8 cellular contexts compared by ENCODE assay signal in the genomic region with DNA sequence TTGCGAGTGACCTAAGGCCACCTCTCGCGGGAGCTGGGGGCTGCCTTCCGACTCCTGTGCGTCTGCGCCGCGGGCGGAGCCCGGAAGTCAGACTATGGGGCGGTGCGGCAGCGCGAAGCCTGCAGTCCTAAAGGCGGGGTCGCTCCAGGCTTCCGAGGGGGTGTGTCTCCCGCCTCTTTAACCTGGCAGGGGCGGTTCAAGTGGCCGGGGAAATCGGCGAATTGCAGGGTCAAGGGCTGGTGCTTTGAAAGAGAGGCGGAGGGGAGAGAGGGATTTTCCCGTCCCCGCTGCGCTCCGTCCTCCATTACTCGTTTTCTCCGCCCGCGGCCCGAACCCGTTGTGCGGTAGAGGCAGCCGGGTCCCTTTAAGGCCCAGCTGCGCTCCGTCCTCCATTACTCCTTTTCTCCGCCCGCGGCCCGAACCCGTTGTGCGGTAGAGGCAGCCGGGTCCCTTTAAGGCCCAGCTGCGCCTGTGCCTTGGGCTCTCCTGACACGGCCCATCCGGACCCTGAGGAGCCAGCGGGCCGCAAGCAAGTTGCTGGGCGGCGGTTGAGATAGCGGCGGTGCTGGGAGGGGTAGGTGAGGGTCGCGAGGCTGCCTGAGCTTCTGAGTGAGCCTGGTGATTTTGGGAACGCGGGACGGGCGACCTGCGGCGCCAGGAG. TPM values are rescaled to one million over a fixed set of nuclear protein-coding genes. Genes with fewer than 3 reads are reported as not detected.
DNase-seq lines count a peak whose midpoint lies in the region; ATAC-seq, FAIRE-seq and TF ChIP-seq lines count a peak whose summit lies in the region.
"Not testable (repeated sequence)": the region's sequence is repeated elsewhere in the genome, so short reads cannot be mapped to it uniquely, and the experiment has no call there.

A gene with protein sequence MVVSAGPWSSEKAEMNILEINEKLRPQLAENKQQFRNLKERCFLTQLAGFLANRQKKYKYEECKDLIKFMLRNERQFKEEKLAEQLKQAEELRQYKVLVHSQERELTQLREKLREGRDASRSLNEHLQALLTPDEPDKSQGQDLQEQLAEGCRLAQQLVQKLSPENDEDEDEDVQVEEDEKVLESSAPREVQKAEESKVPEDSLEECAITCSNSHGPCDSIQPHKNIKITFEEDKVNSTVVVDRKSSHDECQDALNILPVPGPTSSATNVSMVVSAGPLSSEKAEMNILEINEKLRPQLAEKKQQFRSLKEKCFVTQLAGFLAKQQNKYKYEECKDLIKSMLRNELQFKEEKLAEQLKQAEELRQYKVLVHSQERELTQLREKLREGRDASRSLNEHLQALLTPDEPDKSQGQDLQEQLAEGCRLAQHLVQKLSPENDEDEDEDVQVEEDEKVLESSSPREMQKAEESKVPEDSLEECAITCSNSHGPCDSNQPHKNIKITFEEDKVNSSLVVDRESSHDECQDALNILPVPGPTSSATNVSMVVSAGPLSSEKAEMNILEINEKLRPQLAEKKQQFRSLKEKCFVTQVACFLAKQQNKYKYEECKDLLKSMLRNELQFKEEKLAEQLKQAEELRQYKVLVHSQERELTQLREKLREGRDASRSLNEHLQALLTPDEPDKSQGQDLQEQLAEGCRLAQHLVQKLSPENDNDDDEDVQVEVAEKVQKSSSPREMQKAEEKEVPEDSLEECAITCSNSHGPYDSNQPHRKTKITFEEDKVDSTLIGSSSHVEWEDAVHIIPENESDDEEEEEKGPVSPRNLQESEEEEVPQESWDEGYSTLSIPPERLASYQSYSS (N-terminal part only) (plus strand): TSS at position 83 of the 661 bp plus-strand sequence. CDS start 21,820 bp downstream, outside the sequence.

- peak within 1 kb of the TSS; percentile 64 for H3K27ac ChIP-seq in keratinocyte (ENCODE audit: control insufficient read depth, insufficient read depth, low read length)

- not testable (repeated sequence) for H3K36me3 ChIP-seq in keratinocyte (ENCODE audit: control insufficient read depth in 2 of 2, extremely low read depth in 1 of 2, insufficient read depth in 2 of 2, low read length in 2 of 2)

- peak within 1 kb of the TSS; percentile 22 for H3K4me2 ChIP-seq in keratinocyte (ENCODE audit: control insufficient read depth, extremely low read depth, insufficient read depth, low read depth, low read length)

- dilution Hi-C loops in keratinocyte (cut with MboI; ENCODE audit: extremely low pct_ligation_motif_present, low sequenced_read_pairs) = not testable (repeated sequence)

- H3K9me1 ChIP-seq in keratinocyte (ENCODE audit: control insufficient read depth, extremely low read depth, insufficient read depth, low read length) = not testable (repeated sequence)

- H3K9ac ChIP-seq in keratinocyte (ENCODE audit: control insufficient read depth, extremely low read depth, insufficient read depth, low read length) = peak within 1 kb of the TSS; percentile 77

- H3K4me3 ChIP-seq in AG10803 (ENCODE audit: low read length) (peak within 1 kb of the TSS; percentile 69), keratinocyte (ENCODE audit: control insufficient read depth in 2 of 3, extremely low read depth in 1 of 3, insufficient read depth in 2 of 3, low read depth in 1 of 3, low read length in 3 of 3) (peak within 1 kb of the TSS; percentile 57 to 62 (median 61))

- not testable (repeated sequence) for H3K4me1 ChIP-seq in keratinocyte (ENCODE audit: control insufficient read depth, extremely low read depth, insufficient read depth, low read length)

- H2AFZ ChIP-seq in keratinocyte (ENCODE audit: control insufficient read depth, low read length) = peak within 1 kb of the TSS; percentile 64

- TF ChIP-seq CTCF in AG10803 (conservative IDR thresholded peaks at IDR 0.05; ENCODE audit: low read length); keratinocyte (optimal IDR thresholded peaks at IDR 0.05 in 1 of 3, IDR thresholded peaks at IDR 0.05 in 1 of 3, conservative IDR thresholded peaks at IDR 0.05 in 1 of 3; ENCODE audit: extremely low read depth in 1 of 3, insufficient read depth in 2 of 3, low read length in 3 of 3): not testable (repeated sequence)

- FAIRE-seq in keratinocyte (lab: Jason Lieb, UNC) = not testable (repeated sequence)

- H4K20me1 ChIP-seq in keratinocyte (ENCODE audit: control insufficient read depth, extremely low read depth, insufficient read depth, low read length) = not testable (repeated sequence)

- not testable (repeated sequence) for H3K27me3 ChIP-seq in keratinocyte (ENCODE audit: control insufficient read depth, extremely low read depth, insufficient read depth, low read length)

- DNase-seq in AG10803 (ENCODE audit: low read depth) (peak; percentile 74), NCI-H460 (ENCODE audit: extremely low read depth, low read depth) (peak; percentile 75)
- peak; percentile 59 for DNase-seq in activated CD4-positive, CD25-positive, alpha-beta regulatory T cell treated with anti-CD3 and anti-CD28 coated beads, Interleukin-2, amount 50 U/mL, for 16 hours (ENCODE audit: low read depth, low spot score)
- DNase-seq in central memory CD4-positive, alpha-beta T cell = peak; percentile 72
- not testable (repeated sequence) for DNase-seq in keratinocyte (ENCODE audit: low read depth, low spot score)
- peak; percentile 71 to 75 for DNase-seq in stimulated activated CD4-positive, alpha-beta T cell treated with anti-CD3 and anti-CD28 coated beads, Interleukin-12 subunit alpha, Interleukin-12 subunit beta, amount 100 ng/mL, for 24 hours (ENCODE audit: low read depth in 2 of 2)

- H3K79me2 ChIP-seq in keratinocyte (ENCODE audit: control insufficient read depth, insufficient read depth, low read length) = not testable (repeated sequence)

- peak; percentile 80 for ATAC-seq in GM19035 (IDR thresholded peaks at IDR 0.05; ENCODE audit: unreplicated experiment)
- peak; percentile 79 for ATAC-seq in HG03342 (IDR thresholded peaks at IDR 0.05; ENCODE audit: unreplicated experiment)

- not testable (repeated sequence) for H3K9me3 ChIP-seq in keratinocyte (ENCODE audit: control insufficient read depth, low read depth, low read length)

RNA-seq across cellular contexts. Expression of the gene that starts here (rescaled TPM):
- 5.5 and 6.4 TPM in 2 replicates for total RNA-seq in NCI-H460 (2014; rRNA removed; shearing (Covaris generic))
- 12.7 and 18.9 TPM in 2 replicates for polyA plus RNA-seq in NCI-H460 (2014; cell fraction: nucleus; rRNA removed)
- polyA plus RNA-seq in keratinocyte = 5.3 to 6.4 TPM (median 5.5 TPM) in 3 replicates
- 4.7 TPM for polyA plus RNA-seq in keratinocyte (2011; ENCODE audit: low read depth)
- 2.2 and 3.2 TPM in 2 replicates for polyA plus RNA-seq in keratinocyte (2011; cell fraction: cytosol; rRNA removed)
- polyA plus RNA-seq in keratinocyte (2011; cell fraction: nucleus; rRNA removed) = 27.3 and 28.7 TPM in 2 replicates
- 4.2 and 5.5 TPM in 2 replicates for polyA plus RNA-seq in keratinocyte (2012; ENCODE audit: low replicate concordance)
- 1.9 to 9.3 TPM (median 6.2 TPM) in 3 replicates for polyA minus RNA-seq in keratinocyte
- 2.7 TPM for polyA minus RNA-seq in keratinocyte (2011; cell fraction: cytosol; rRNA and poly(A)+ RNA removed)
- 7.8 and 15.6 TPM in 2 replicates for polyA minus RNA-seq in keratinocyte (2011; cell fraction: nucleus; rRNA and poly(A)+ RNA removed)
